In genomic region chr2:42722328-42723190, GRCh38 we compare ENCODE assay signal across 8 cellular contexts. TPM values are rescaled to one million over a fixed set of nuclear protein-coding genes. Genes with fewer than 3 reads are reported as not detected.
DNase-seq lines count a peak whose midpoint lies in the region; ATAC-seq and TF ChIP-seq lines count a peak whose summit lies in the region.

No MANE protein-coding gene starts in this region.

- peak overlapping the region in 1 of 4 donors; percentile 28 for H3K27ac ChIP-seq in esophagus squamous epithelium

- no peak for TF ChIP-seq POLR2A in esophagus squamous epithelium (IDR thresholded peaks at IDR 0.05)

- peak; percentile 53 for DNase-seq in ELR (ENCODE audit: low read depth)
- DNase-seq in SIG-M5 treated with dmso at 0.1 percent for 504 hours (lab: John Stamatoyannopoulos, UW; ENCODE audit: unreplicated experiment), result peak; percentile 86
- peak; percentile 12 for DNase-seq in esophagus squamous epithelium (lab: John Stamatoyannopoulos, UW)
- DNase-seq in non-pigmented ciliary epithelial cell (ENCODE audit: low read depth), result peak; percentile 78
- DNase-seq in putamen (ENCODE audit: low spot score), result no peak
- no peak for DNase-seq in SK-N-DZ (ENCODE audit: low spot score)

- TF ChIP-seq CTCF in esophagus squamous epithelium (IDR thresholded peaks at IDR 0.05), result no peak

- peaks cover 0 to 13% (median 5%) of the 10 kb centered on the region in 3 donors for H3K4me1 ChIP-seq in esophagus squamous epithelium

- H3K27me3 ChIP-seq in esophagus squamous epithelium, result no peaks in the 10 kb centered on the region

- WGBS in esophagus squamous epithelium, 2 donors, result 44 to 53% methylated on average over 7 of the region's 7 CpGs

- ATAC-seq in GM19372 (IDR thresholded peaks at IDR 0.05; ENCODE audit: low read depth, unreplicated experiment) (peak; percentile 98), HG03196 (IDR thresholded peaks at IDR 0.05; ENCODE audit: unreplicated experiment) (peak; percentile 96)

- H3K4me3 ChIP-seq in esophagus squamous epithelium, result no peak overlapping the region

- peaks cover 0 to 13% (median 0%) of the 10 kb centered on the region in 3 donors for H3K36me3 ChIP-seq in esophagus squamous epithelium

- intact Hi-C loops in esophagus squamous epithelium (cut with DNase I), result no loop called here

- H3K9me3 ChIP-seq in esophagus squamous epithelium, result no peaks in the 10 kb centered on the region

RNA-seq across cellular contexts. Expression of gene OXER1, which starts 41.4 kb away (rescaled TPM):
- total RNA-seq in esophagus squamous epithelium, result 1 to 10 TPM in 2 of 4 donors, under 1 TPM in 2; 0.18 to 2.3 (median 1.1) TPM
- polyA plus RNA-seq in SK-N-DZ (2014; cell fraction: cytosol; rRNA removed), result not detected in 2 replicates
- polyA plus RNA-seq in SK-N-DZ (2014; cell fraction: nucleus; rRNA removed), result not detected in 2 replicates

Comparison
In these comparisons a context has a peak if more than half of its experiments do, and no peak if none do; other contexts are left out.
1. DNase-seq: peak in ELR (single experiment), SIG-M5 treated with dmso at 0.1 percent for 504 hours (single experiment), esophagus squamous epithelium (single experiment) and non-pigmented ciliary epithelial cell (single experiment); none in putamen (single experiment) and SK-N-DZ (single experiment).